ENCODE assay signal across 24 cellular contexts in genomic region chr3:187618732-187619131, GRCh38. TPM values are rescaled to one million over a fixed set of nuclear protein-coding genes. Genes with fewer than 3 reads are reported as not detected.
"Had no signal": no experiment of that assay in that cellular context is flagged by ENCODE, and none has a peak within 500 bp of the region (broad histone marks: within the 10 kb centered on the region; RNA-seq: fewer than 3 reads in every experiment).

No MANE protein-coding gene starts in this region.

- H3K27me3 Mint-ChIP-seq: activated naive CD4-positive, alpha-beta T cell treated with anti-CD3 and anti-CD28 coated beads, Interleukin-2, amount 50 U/mL, for 24 hours had no signal

- H3K36me3 ChIP-seq: heart left ventricle, neutrophil, ovary, prostate gland, spleen, thoracic aorta, vagina had no signal

- H3K4me1 ChIP-seq: heart left ventricle, prostate gland, spleen, vagina had no signal

- H3K4me3 ChIP-seq: heart left ventricle, ovary, prostate gland, spleen, thoracic aorta, vagina had no signal

- H3K4me3 Mint-ChIP-seq: activated CD4-positive, alpha-beta memory T cell treated with anti-CD3 and anti-CD28 coated beads, Interleukin-2, amount 10 ng/mL, durations not matched to agents 7 days and 5 days; activated CD4-positive, alpha-beta T cell treated with anti-CD3 and anti-CD28 coated beads, Interleukin-2, amount 10 ng/mL, durations not matched to agents 24 days and 14 days; activated naive CD4-positive, alpha-beta T cell treated with anti-CD3 and anti-CD28 coated beads, Interleukin-2, amount 50 U/mL, for 24 hours; activated T-cell treated with anti-CD3 and anti-CD28 coated beads, Interleukin-2, amount 50 U/mL, for 72 hours; brain; natural killer cell treated with Interleukin-12 subunit alpha and Interleukin-12 subunit beta and Interleukin-15 and Interleukin-18, amount 100 ng/mL, for 72 hours; type B pancreatic cell had no signal

- H3K27ac ChIP-seq: heart left ventricle, neutrophil, ovary, prostate gland, spleen, thoracic aorta, vagina had no signal

- H3K4me1 Mint-ChIP-seq: activated CD4-positive, alpha-beta memory T cell treated with anti-CD3 and anti-CD28 coated beads, Interleukin-2, amount 10 ng/mL, durations not matched to agents 7 days and 5 days; activated CD4-positive, alpha-beta T cell treated with anti-CD3 and anti-CD28 coated beads, Interleukin-2, amount 10 ng/mL, durations not matched to agents 24 days and 14 days; activated naive CD4-positive, alpha-beta T cell treated with anti-CD3 and anti-CD28 coated beads, Interleukin-2, amount 50 U/mL, for 24 hours; brain had no signal

- H3K27me3 ChIP-seq: ovary, vagina had no signal

- ATAC-seq: activated T-cell treated with anti-CD3 and anti-CD28 coated beads, Interleukin-2, amount 50 U/mL, for 72 hours; heart left ventricle; left cardiac atrium; natural killer cell treated with Interleukin-12 subunit alpha and Interleukin-12 subunit beta and Interleukin-15 and Interleukin-18, amount 100 ng/mL, for 72 hours had no signal

- DNase-seq: activated CD4-positive, alpha-beta memory T cell treated with anti-CD3 and anti-CD28 coated beads, Interleukin-2, amount 10 ng/mL, durations not matched to agents 7 days and 5 days; activated CD4-positive, alpha-beta T cell treated with anti-CD3 and anti-CD28 coated beads, Interleukin-2, amount 10 ng/mL, durations not matched to agents 24 days and 14 days; activated gamma-delta T cell treated with Interleukin-2 at 50 U/mL for 16 hours; activated T-cell treated with anti-CD3 and anti-CD28 coated beads, Interleukin-2, amount 50 U/mL, for 72 hours; aorta; heart left ventricle; left cardiac atrium; ovary; spleen; stimulated activated CD4-positive, alpha-beta T cell treated with anti-CD3 and anti-CD28 coated beads, Interleukin-4, amount 100 ng/mL, for 1 hour; stimulated activated naive CD4-positive, alpha-beta T cell; T1000 had no signal

- H3K27ac Mint-ChIP-seq: activated CD4-positive, alpha-beta memory T cell treated with anti-CD3 and anti-CD28 coated beads, Interleukin-2, amount 10 ng/mL, durations not matched to agents 7 days and 5 days; activated CD4-positive, alpha-beta T cell treated with anti-CD3 and anti-CD28 coated beads, Interleukin-2, amount 10 ng/mL, durations not matched to agents 24 days and 14 days; activated naive CD4-positive, alpha-beta T cell treated with anti-CD3 and anti-CD28 coated beads, Interleukin-2, amount 50 U/mL, for 24 hours; activated T-cell treated with anti-CD3 and anti-CD28 coated beads, Interleukin-2, amount 50 U/mL, for 72 hours; brain; natural killer cell treated with Interleukin-12 subunit alpha and Interleukin-12 subunit beta and Interleukin-15 and Interleukin-18, amount 100 ng/mL, for 72 hours; type B pancreatic cell had no signal

- H3K36me3 Mint-ChIP-seq: activated naive CD4-positive, alpha-beta T cell treated with anti-CD3 and anti-CD28 coated beads, Interleukin-2, amount 50 U/mL, for 24 hours; brain; natural killer cell treated with Interleukin-12 subunit alpha and Interleukin-12 subunit beta and Interleukin-15 and Interleukin-18, amount 100 ng/mL, for 72 hours; type B pancreatic cell had no signal

- H3K9me3 ChIP-seq: heart left ventricle, neutrophil, ovary, prostate gland, spleen, thoracic aorta, vagina had no signal

- H3K9me3 Mint-ChIP-seq: activated CD4-positive, alpha-beta memory T cell treated with anti-CD3 and anti-CD28 coated beads, Interleukin-2, amount 10 ng/mL, durations not matched to agents 7 days and 5 days; activated CD4-positive, alpha-beta T cell treated with anti-CD3 and anti-CD28 coated beads, Interleukin-2, amount 10 ng/mL, durations not matched to agents 24 days and 14 days; activated naive CD4-positive, alpha-beta T cell treated with anti-CD3 and anti-CD28 coated beads, Interleukin-2, amount 50 U/mL, for 24 hours; activated T-cell treated with anti-CD3 and anti-CD28 coated beads, Interleukin-2, amount 50 U/mL, for 72 hours; brain; natural killer cell treated with Interleukin-12 subunit alpha and Interleukin-12 subunit beta and Interleukin-15 and Interleukin-18, amount 100 ng/mL, for 72 hours; type B pancreatic cell had no signal

RNA-seq across cellular contexts. Expression of gene SST, which starts 51.5 kb away (rescaled TPM):
- total RNA-seq: activated CD4-positive, alpha-beta memory T cell treated with anti-CD3 and anti-CD28 coated beads, Interleukin-2, amount 10 ng/mL, durations not matched to agents 7 days and 5 days; activated CD4-positive, alpha-beta T cell treated with anti-CD3 and anti-CD28 coated beads, Interleukin-2, amount 10 ng/mL, durations not matched to agents 24 days and 14 days; activated T-cell treated with anti-CD3 and anti-CD28 coated beads, Interleukin-2, amount 50 U/mL, for 72 hours; aorta; cardiac septum; chondrocyte; fibroblast of villous mesenchyme; heart left ventricle; left cardiac atrium; liver; natural killer cell treated with Interleukin-12 subunit alpha and Interleukin-12 subunit beta and Interleukin-15 and Interleukin-18, amount 100 ng/mL, for 72 hours; prostate gland; spleen; thoracic aorta had no signal
- polyA plus RNA-seq: heart left ventricle, liver had no signal
